8 cellular contexts compared by ENCODE assay signal in the genomic region with DNA sequence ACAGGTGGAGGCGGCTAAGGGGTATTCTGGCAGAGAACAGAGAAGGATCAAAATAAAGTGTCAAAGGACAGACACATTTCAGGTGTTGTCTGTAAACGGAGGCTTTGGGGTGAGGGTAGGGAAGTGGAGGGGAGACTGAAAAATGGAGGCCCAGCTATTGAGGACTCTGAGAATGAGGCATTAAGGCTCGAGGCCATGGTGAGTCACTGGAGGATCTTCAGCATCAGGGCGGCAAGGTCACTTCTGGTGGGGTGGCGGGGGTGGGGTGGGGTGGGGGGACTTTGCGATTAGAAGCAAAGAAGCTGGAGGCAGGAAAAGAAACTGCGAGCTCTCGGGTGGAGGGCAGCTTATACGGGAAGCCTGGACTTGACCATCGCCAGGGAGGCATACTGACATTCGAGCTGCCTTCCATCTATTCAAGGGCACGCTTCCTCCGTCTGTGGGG. TPM values are rescaled to one million over a fixed set of nuclear protein-coding genes. Genes with fewer than 3 reads are reported as not detected.
A peak's percentile ranks its signal among the peaks of the same experiment; 100 is the strongest.
DNase-seq lines count a peak whose midpoint lies in the region; ATAC-seq and TF ChIP-seq lines count a peak whose summit lies in the region.

No MANE protein-coding gene starts in this region.

- no peak for DNase-seq in AG09309 (ENCODE audit: low read depth)
- DNase-seq in HFFc6: peak; percentile 29
- peak; percentile 61 for DNase-seq in activated CD8-positive, alpha-beta T cell treated with anti-CD3 and anti-CD28 coated beads for 36 hours
- DNase-seq in cardiac muscle cell (ENCODE audit: low read depth in 1 of 2, low spot score in 1 of 2): peak in 1 of 2 donors; percentile 24
- no peak for DNase-seq in NCI-H748 treated with DMSO at 0.1 percent for 48 hours (lab: John Stamatoyannopoulos, UW)
- DNase-seq in GM20000 (ENCODE audit: low spot score): no peak
- no peak for DNase-seq in cerebellar nuclear complex (lab: John Stamatoyannopoulos, UW)

- peaks cover 6% of the 10 kb centered on the region for H3K4me1 ChIP-seq in cardiac muscle cell (ENCODE audit: low read depth)
- peaks cover 5% of the 10 kb centered on the region for H3K4me1 ChIP-seq in rectal smooth muscle tissue (ENCODE audit: control insufficient read depth, insufficient read depth, low read length)

- H3K36me3 Mint-ChIP-seq in HFFc6 (ENCODE audit: low read depth): no peaks in the 10 kb centered on the region
- no peaks in the 10 kb centered on the region for H3K36me3 Mint-ChIP-seq in activated CD8-positive, alpha-beta T cell treated with anti-CD3 and anti-CD28 coated beads for 36 hours (ENCODE audit: low read depth)

- POLR2A ChIA-PET in activated CD8-positive, alpha-beta T cell treated with anti-CD3 and anti-CD28 coated beads for 36 hours (lab: Charles Lee): interaction anchor here (0.6 to 2.7 kb wide), 14 partner anchors 9 to 155 kb away, joined by 3 to 17 read pairs (median 4); a partner anchor contains a TSS

- TF ChIP-seq CTCF in AG09309 (IDR thresholded peaks at IDR 0.05; ENCODE audit: control insufficient read depth, insufficient read depth, low read depth, low read length, missing control alignments): no peak
- TF ChIP-seq CTCF in HFFc6 (IDR thresholded peaks at IDR 0.05): no peak
- TF ChIP-seq CTCF in activated CD8-positive, alpha-beta T cell treated with anti-CD3 and anti-CD28 coated beads for 36 hours (IDR thresholded peaks at IDR 0.05): no peak
- no peak for TF ChIP-seq CTCF in cardiac muscle cell (IDR thresholded peaks at IDR 0.05; ENCODE audit: low read depth, low read length)
- no peak for TF ChIP-seq CTCF in GM20000 (IDR thresholded peaks at IDR 0.05; ENCODE audit: extremely low read depth, missing control alignments)

- no peaks in the 10 kb centered on the region for H3K36me3 ChIP-seq in cardiac muscle cell
- H3K36me3 ChIP-seq in rectal smooth muscle tissue (ENCODE audit: control insufficient read depth, insufficient read depth, low read length): no peaks in the 10 kb centered on the region

- peak overlapping the region; percentile 51 for H3K4me3 ChIP-seq in AG09309 (ENCODE audit: control insufficient read depth, low read depth, low read length)
- H3K4me3 ChIP-seq in cardiac muscle cell: peak overlapping the region; percentile 81
- H3K4me3 ChIP-seq in rectal smooth muscle tissue (ENCODE audit: low read length): peak overlapping the region; percentile 85

- H3K27ac ChIP-seq in cardiac muscle cell (no peak overlapping the region), rectal smooth muscle tissue (ENCODE audit: low read depth, low read length) (peak overlapping the region; percentile 84)

- no peaks in the 10 kb centered on the region for H3K9me3 ChIP-seq in cardiac muscle cell (ENCODE audit: low read depth)

- H3K27ac Mint-ChIP-seq in HFFc6: peak overlapping the region; percentile 59
- peak overlapping the region; percentile 93 for H3K27ac Mint-ChIP-seq in activated CD8-positive, alpha-beta T cell treated with anti-CD3 and anti-CD28 coated beads for 36 hours

- H3K27me3 Mint-ChIP-seq in HFFc6 (ENCODE audit: insufficient read depth): no peaks in the 10 kb centered on the region; the same call in 1 of the 2 replicates
- no peaks in the 10 kb centered on the region for H3K27me3 Mint-ChIP-seq in activated CD8-positive, alpha-beta T cell treated with anti-CD3 and anti-CD28 coated beads for 36 hours

- intact Hi-C loops in activated CD8-positive, alpha-beta T cell treated with anti-CD3 and anti-CD28 coated beads for 36 hours (cut with micrococcal nuclease): loop anchor here (5.0 kb wide), 2 partner anchors 40 to 85 kb away; no protein-coding TSS in a partner anchor

- no peaks in the 10 kb centered on the region for H3K9me3 Mint-ChIP-seq in HFFc6
- H3K9me3 Mint-ChIP-seq in activated CD8-positive, alpha-beta T cell treated with anti-CD3 and anti-CD28 coated beads for 36 hours: no peaks in the 10 kb centered on the region

- CTCF ChIA-PET in activated CD8-positive, alpha-beta T cell treated with anti-CD3 and anti-CD28 coated beads for 36 hours (lab: Charles Lee): interaction anchor here (0.6 to 3.2 kb wide), 12 partner anchors 9 to 1306 kb away, joined by 3 to 26 read pairs (median 3); no protein-coding TSS in a partner anchor

- H3K27me3 ChIP-seq in cardiac muscle cell: peaks cover 85% of the 10 kb centered on the region
- H3K27me3 ChIP-seq in rectal smooth muscle tissue (ENCODE audit: control insufficient read depth, insufficient read depth, low read length): no peaks in the 10 kb centered on the region

- H3K4me3 Mint-ChIP-seq in HFFc6: peak overlapping the region; percentile 79
- H3K4me3 Mint-ChIP-seq in activated CD8-positive, alpha-beta T cell treated with anti-CD3 and anti-CD28 coated beads for 36 hours: peak overlapping the region; percentile 81

- peak overlapping the region; percentile 78 for H3K9ac ChIP-seq in rectal smooth muscle tissue (ENCODE audit: low read length)

- ATAC-seq in activated CD8-positive, alpha-beta T cell treated with anti-CD3 and anti-CD28 coated beads for 36 hours: peak; percentile 34

- H3K4me1 Mint-ChIP-seq in HFFc6 (ENCODE audit: low read depth): peaks cover 26% of the 10 kb centered on the region
- H3K4me1 Mint-ChIP-seq in activated CD8-positive, alpha-beta T cell treated with anti-CD3 and anti-CD28 coated beads for 36 hours (ENCODE audit: low read depth): peaks cover 35% of the 10 kb centered on the region

RNA-seq across cellular contexts. Expression of a gene that starts 58.4 kb away (rescaled TPM):
- total RNA-seq in HFFc6 (2021; fragmentation: NEBNext Ultra II Directional; extraction: Animal tissue kit (Norgen Biotek cat#: 25700)): 10 to 100 TPM; 23.5 to 36.9 (median 29.6) TPM
- total RNA-seq in activated CD8-positive, alpha-beta T cell treated with anti-CD3 and anti-CD28 coated beads for 36 hours: 10 to 100 TPM; 34.8 to 36.9 TPM
- total RNA-seq in cardiac muscle cell: 13.8 and 19.8 TPM in 2 replicates
- 16.4 and 39.3 TPM in 2 replicates for polyA plus RNA-seq in cardiac muscle cell

Comparison
In these comparisons a context has a peak if more than half of its experiments do, and no peak if none do; other contexts are left out.
1. DNase-seq: peak in HFFc6 (single experiment) and activated CD8-positive, alpha-beta T cell treated with anti-CD3 and anti-CD28 coated beads for 36 hours (single experiment); none in AG09309 (single experiment), NCI-H748 treated with DMSO at 0.1 percent for 48 hours (single experiment), GM20000 (single experiment) and cerebellar nuclear complex (0 of 2).
2. Peak in every context shown above with its lines, with median percentiles within 50 percentile points of each other: H3K4me3 ChIP-seq.